Comparison of ENCODE assay signal across 21 cellular contexts in the genomic region with DNA sequence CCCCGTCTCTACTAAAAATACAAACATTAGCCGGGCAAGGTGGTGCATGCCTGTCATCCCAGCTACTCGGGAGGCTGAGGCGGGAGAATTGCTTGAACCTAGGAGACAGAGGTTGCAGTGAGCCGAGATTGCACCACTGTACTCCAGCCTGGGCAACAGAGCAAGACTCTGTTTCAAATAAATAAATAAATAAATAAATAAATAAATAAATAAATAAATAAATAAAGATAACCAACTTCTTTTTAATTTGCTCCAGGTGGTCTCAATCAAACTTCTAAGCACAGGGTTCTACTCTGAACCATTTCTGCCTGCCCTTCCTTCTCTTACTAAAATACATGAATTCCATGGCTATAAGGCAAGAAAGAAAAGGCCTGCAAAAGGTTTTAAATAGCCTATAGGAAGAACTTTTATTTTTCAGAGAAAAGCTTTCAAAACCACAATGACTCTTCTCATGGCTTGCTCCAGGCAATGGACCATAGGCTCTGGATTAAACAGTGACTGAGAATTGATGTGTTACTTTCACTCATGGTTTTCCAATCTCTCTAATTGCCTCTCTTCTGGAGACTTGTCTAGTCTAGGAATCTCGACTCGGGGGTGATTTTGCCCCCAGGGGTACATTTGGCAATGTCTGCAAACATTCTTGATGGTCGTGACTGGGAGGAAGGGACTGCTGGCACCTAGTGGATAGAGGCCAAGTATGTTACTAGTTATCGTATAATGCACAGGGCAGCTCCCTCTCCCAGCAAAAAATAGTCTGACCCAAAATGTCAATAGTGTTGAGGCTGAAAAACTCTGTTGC. TPM values are rescaled to one million over a fixed set of nuclear protein-coding genes. Genes with fewer than 3 reads are reported as not detected.
"Had no signal": no experiment of that assay in that cellular context is flagged by ENCODE, and none has a peak within 500 bp of the region (broad histone marks: within the 10 kb centered on the region; RNA-seq: fewer than 3 reads in every experiment).

No MANE protein-coding gene starts in this region.

- H3K9me3 ChIP-seq: adrenal gland, breast epithelium, SJCRH30, SK-N-SH had no signal

- ATAC-seq: activated CD4-positive, alpha-beta T cell treated with anti-CD3 and anti-CD28 coated beads for 36 hours; activated CD8-positive, alpha-beta T cell treated with anti-CD3 and anti-CD28 coated beads for 36 hours; Right ventricle myocardium inferior had no signal

- H3K4me3 Mint-ChIP-seq: activated CD4-positive, alpha-beta T cell treated with anti-CD3 and anti-CD28 coated beads for 36 hours; activated CD8-positive, alpha-beta T cell treated with anti-CD3 and anti-CD28 coated beads for 36 hours; activated naive CD8-positive, alpha-beta T cell treated with anti-CD3 and anti-CD28 coated beads, Interleukin-2, amount 10 ng/mL, durations not matched to agents 7 days and 5 days had no signal

- H3K9me3 Mint-ChIP-seq: activated CD8-positive, alpha-beta T cell treated with anti-CD3 and anti-CD28 coated beads for 36 hours; activated naive CD8-positive, alpha-beta T cell treated with anti-CD3 and anti-CD28 coated beads, Interleukin-2, amount 10 ng/mL, durations not matched to agents 7 days and 5 days had no signal

- H3K4me1 Mint-ChIP-seq: activated CD4-positive, alpha-beta T cell treated with anti-CD3 and anti-CD28 coated beads for 36 hours; activated naive CD8-positive, alpha-beta T cell treated with anti-CD3 and anti-CD28 coated beads, Interleukin-2, amount 10 ng/mL, durations not matched to agents 7 days and 5 days had no signal

- H3K4me1 ChIP-seq: adrenal gland, breast epithelium, SJCRH30 had no signal

- H3K27ac Mint-ChIP-seq: activated CD4-positive, alpha-beta T cell treated with anti-CD3 and anti-CD28 coated beads for 36 hours; activated CD8-positive, alpha-beta T cell treated with anti-CD3 and anti-CD28 coated beads for 36 hours; activated naive CD8-positive, alpha-beta T cell treated with anti-CD3 and anti-CD28 coated beads, Interleukin-2, amount 10 ng/mL, durations not matched to agents 7 days and 5 days had no signal

- H3K4me3 ChIP-seq: adrenal gland, breast epithelium, SJCRH30 had no signal

- H3K27me3 ChIP-seq: adrenal gland, breast epithelium had no signal

- DNase-seq: activated CD4-positive, alpha-beta T cell treated with anti-CD3 and anti-CD28 coated beads for 36 hours; activated CD8-positive, alpha-beta memory T cell treated with anti-CD3 and anti-CD28 coated beads, Interleukin-2, amount 50 U/mL, for 4 hours; activated CD8-positive, alpha-beta T cell treated with anti-CD3 and anti-CD28 coated beads for 36 hours; activated naive CD4-positive, alpha-beta T cell treated with anti-CD3 and anti-CD28 coated beads, Interleukin-2, amount 50 U/mL, for 16 hours; activated naive CD8-positive, alpha-beta T cell treated with anti-CD3 and anti-CD28 coated beads, Interleukin-2, amount 10 ng/mL, durations not matched to agents 7 days and 5 days; adrenal gland; anterior cingulate cortex; caudate nucleus; NCI-H1105 treated with DMSO at 0.1 percent for 48 hours; NCI-H1436 treated with DMSO at 0.1 percent for 48 hours; NCI-H187; NCI-H2081; NCI-H510A treated with DMSO at 0.1 percent for 48 hours; NCI-H69; RPMI8226; SJCRH30; SK-N-SH; T-helper 1 cell; WERI-Rb-1 had no signal

- H3K36me3 Mint-ChIP-seq: activated naive CD8-positive, alpha-beta T cell treated with anti-CD3 and anti-CD28 coated beads, Interleukin-2, amount 10 ng/mL, durations not matched to agents 7 days and 5 days had no signal

- H3K36me3 ChIP-seq: adrenal gland, breast epithelium, SJCRH30, WERI-Rb-1 had no signal

- H3K9ac ChIP-seq: SK-N-SH had no signal

- H3K4me2 ChIP-seq: SK-N-SH had no signal

- H3K27ac ChIP-seq: adrenal gland, breast epithelium, SJCRH30, WERI-Rb-1 had no signal

RNA-seq across cellular contexts. Expression of gene IGF1, which starts 14.4 kb away (rescaled TPM):
- total RNA-seq: activated CD4-positive, alpha-beta T cell treated with anti-CD3 and anti-CD28 coated beads for 36 hours had no signal
